ENCODE assay signal across 8 cellular contexts in genomic region chr9:134325096-134325812, GRCh38. TPM values are rescaled to one million over a fixed set of nuclear protein-coding genes. Genes with fewer than 3 reads are reported as not detected.
DNase-seq lines count a peak whose midpoint lies in the region; ATAC-seq, FAIRE-seq and TF ChIP-seq lines count a peak whose summit lies in the region.

No MANE protein-coding gene starts in this region.

- peaks cover 35% of the 10 kb centered on the region for H3K4me1 ChIP-seq in keratinocyte (ENCODE audit: control insufficient read depth, extremely low read depth, insufficient read depth, low read length)

- DNase-seq in Daoy (ENCODE audit: low read depth): peak; percentile 68
- DNase-seq in NOMO-1 treated with DMSO at 0.1 percent for 48 hours (lab: John Stamatoyannopoulos, UW; ENCODE audit: unreplicated experiment): peak; percentile 32
- peak; percentile 69 to 88 for DNase-seq in T47D (ENCODE audit: low read depth in 1 of 2, low spot score in 1 of 2)
- no peak for DNase-seq in keratinocyte (ENCODE audit: low read depth, low spot score)
- no peak for DNase-seq in stimulated activated effector memory CD8-positive, alpha-beta T cell treated with anti-CD3 and anti-CD28 coated beads, Interleukin-12 subunit alpha, Interleukin-12 subunit beta, amount 100 ng/mL, for 72 hours (ENCODE audit: low spot score in 2 of 2)
- DNase-seq in NCI-H2107 treated with DMSO at 0.1 percent for 48 hours (lab: John Stamatoyannopoulos, UW; ENCODE audit: unreplicated experiment): no peak

- H3K9me3 Mint-ChIP-seq in stimulated activated effector memory CD8-positive, alpha-beta T cell treated with anti-CD3 and anti-CD28 coated beads, Interleukin-12 subunit alpha, Interleukin-12 subunit beta, amount 100 ng/mL, for 72 hours: no peaks in the 10 kb centered on the region

- H3K4me2 ChIP-seq in keratinocyte (ENCODE audit: control insufficient read depth, extremely low read depth, insufficient read depth, low read depth, low read length): peak overlapping the region; percentile 89

- H3K4me3 ChIP-seq in keratinocyte (ENCODE audit: control insufficient read depth in 2 of 3, extremely low read depth in 1 of 3, insufficient read depth in 2 of 3, low read depth in 1 of 3, low read length in 3 of 3): peak overlapping the region; percentile 48 to 84 (median 75)

- peak; percentile 4 for ATAC-seq in stimulated activated effector memory CD8-positive, alpha-beta T cell treated with anti-CD3 and anti-CD28 coated beads, Interleukin-12 subunit alpha, Interleukin-12 subunit beta, amount 100 ng/mL, for 72 hours
- ATAC-seq in HG02571 (IDR thresholded peaks at IDR 0.05; ENCODE audit: unreplicated experiment) (no peak), HG02588 (IDR thresholded peaks at IDR 0.05; ENCODE audit: unreplicated experiment) (no peak)

- dilution Hi-C loops in keratinocyte (cut with MboI; ENCODE audit: extremely low pct_ligation_motif_present, low sequenced_read_pairs): no loop called here

- no peak for FAIRE-seq in keratinocyte (lab: Jason Lieb, UNC)

- peak overlapping the region; percentile 85 for H3K9ac ChIP-seq in keratinocyte (ENCODE audit: control insufficient read depth, extremely low read depth, insufficient read depth, low read length)

- in situ Hi-C loops in T47D (cut with HindIII; ENCODE audit: low pct_unique_long_range_greater_than_20kb, low sequenced_read_pairs): no loop called here

- H3K4me1 Mint-ChIP-seq in stimulated activated effector memory CD8-positive, alpha-beta T cell treated with anti-CD3 and anti-CD28 coated beads, Interleukin-12 subunit alpha, Interleukin-12 subunit beta, amount 100 ng/mL, for 72 hours: peaks cover 23% of the 10 kb centered on the region

- no peaks in the 10 kb centered on the region for H3K36me3 Mint-ChIP-seq in stimulated activated effector memory CD8-positive, alpha-beta T cell treated with anti-CD3 and anti-CD28 coated beads, Interleukin-12 subunit alpha, Interleukin-12 subunit beta, amount 100 ng/mL, for 72 hours

- peaks cover 35% of the 10 kb centered on the region for H3K79me2 ChIP-seq in keratinocyte (ENCODE audit: control insufficient read depth, insufficient read depth, low read length)

- peaks cover 8% of the 10 kb centered on the region for H4K20me1 ChIP-seq in keratinocyte (ENCODE audit: control insufficient read depth, extremely low read depth, insufficient read depth, low read length)

- no peak for TF ChIP-seq CTCF in keratinocyte (optimal IDR thresholded peaks at IDR 0.05 in 1 of 3, IDR thresholded peaks at IDR 0.05 in 1 of 3, conservative IDR thresholded peaks at IDR 0.05 in 1 of 3; ENCODE audit: extremely low read depth in 1 of 3, insufficient read depth in 2 of 3, low read length in 3 of 3)

- no peaks in the 10 kb centered on the region for H3K27me3 ChIP-seq in keratinocyte (ENCODE audit: control insufficient read depth, extremely low read depth, insufficient read depth, low read length)

- H3K9me1 ChIP-seq in keratinocyte (ENCODE audit: control insufficient read depth, extremely low read depth, insufficient read depth, low read length): peaks cover 3% of the 10 kb centered on the region

- H3K4me3 Mint-ChIP-seq in stimulated activated effector memory CD8-positive, alpha-beta T cell treated with anti-CD3 and anti-CD28 coated beads, Interleukin-12 subunit alpha, Interleukin-12 subunit beta, amount 100 ng/mL, for 72 hours: peak overlapping the region; percentile 68

- H3K9me3 ChIP-seq in keratinocyte (ENCODE audit: control insufficient read depth, low read depth, low read length): no peaks in the 10 kb centered on the region

- H2AFZ ChIP-seq in keratinocyte (ENCODE audit: control insufficient read depth, low read length): peak overlapping the region; percentile 76

- no peaks in the 10 kb centered on the region for H3K36me3 ChIP-seq in keratinocyte (ENCODE audit: control insufficient read depth in 2 of 2, extremely low read depth in 1 of 2, insufficient read depth in 2 of 2, low read length in 2 of 2)

- no peak overlapping the region for H3K27ac Mint-ChIP-seq in stimulated activated effector memory CD8-positive, alpha-beta T cell treated with anti-CD3 and anti-CD28 coated beads, Interleukin-12 subunit alpha, Interleukin-12 subunit beta, amount 100 ng/mL, for 72 hours

- peak overlapping the region; percentile 85 for H3K27ac ChIP-seq in keratinocyte (ENCODE audit: control insufficient read depth, insufficient read depth, low read length)

RNA-seq across cellular contexts. Expression of gene RXRA, which starts 1.0 kb away (rescaled TPM):
- 14.1 and 14.9 TPM in 2 replicates for total RNA-seq in Daoy (2014; rRNA removed; shearing (Covaris generic))
- polyA plus RNA-seq in keratinocyte: 9.7 to 17.2 TPM (median 16.7 TPM) in 3 replicates
- polyA plus RNA-seq in keratinocyte (2011; ENCODE audit: low read depth): 15.9 TPM
- polyA plus RNA-seq in keratinocyte (2011; cell fraction: cytosol; rRNA removed): 10.5 and 21.8 TPM in 2 replicates
- polyA plus RNA-seq in keratinocyte (2011; cell fraction: nucleus; rRNA removed): 19.4 and 29.5 TPM in 2 replicates
- 30.5 and 34.7 TPM in 2 replicates for polyA plus RNA-seq in keratinocyte (2012; ENCODE audit: low replicate concordance)
- 19.2 to 55.3 TPM (median 30.6 TPM) in 3 replicates for polyA minus RNA-seq in keratinocyte
- 50.6 TPM for polyA minus RNA-seq in keratinocyte (2011; cell fraction: cytosol; rRNA and poly(A)+ RNA removed)
- 26.7 and 27.5 TPM in 2 replicates for polyA minus RNA-seq in keratinocyte (2011; cell fraction: nucleus; rRNA and poly(A)+ RNA removed)

Comparison
In these comparisons a context has a peak if more than half of its experiments do, and no peak if none do; other contexts are left out.
1. DNase-seq: peak in Daoy (single experiment), NOMO-1 treated with DMSO at 0.1 percent for 48 hours (single experiment) and T47D (2 of 2); none in keratinocyte (single experiment), stimulated activated effector memory CD8-positive, alpha-beta T cell treated with anti-CD3 and anti-CD28 coated beads, Interleukin-12 subunit alpha, Interleukin-12 subunit beta, amount 100 ng/mL, for 72 hours (0 of 2) and NCI-H2107 treated with DMSO at 0.1 percent for 48 hours (single experiment).